Comparison of ENCODE assay signal across 9 cellular contexts in genomic region chr1:117605811-117606607, GRCh38. TPM values are rescaled to one million over a fixed set of nuclear protein-coding genes. Genes with fewer than 3 reads are reported as not detected.
DNase-seq lines count a peak whose midpoint lies in the region; ATAC-seq, FAIRE-seq and TF ChIP-seq lines count a peak whose summit lies in the region.
"Had no signal": no experiment of that assay in that cellular context is flagged by ENCODE, and none has a peak within 500 bp of the region (broad histone marks: within the 10 kb centered on the region; RNA-seq: fewer than 3 reads in every experiment).

TENT5C (plus strand) TSS chr1:117606048; CDS start chr1:117622869, 16,821 bp downstream.

- H3K36me3 ChIP-seq in BJ (ENCODE audit: control insufficient read depth, insufficient read depth, low read length) = no peaks in the 10 kb centered on the region

- peak; percentile 93 for FAIRE-seq in GM19239 (lab: Jason Lieb, UNC)
- FAIRE-seq: colon had no signal

- TF ChIP-seq CTCF in BJ (IDR thresholded peaks at IDR 0.05; ENCODE audit: insufficient read depth, low read depth, low read length) = no peak
- no peak for TF ChIP-seq CTCF in choroid plexus epithelial cell (conservative IDR thresholded peaks at IDR 0.05; ENCODE audit: low read depth, low read length)

- POLR2A ChIA-PET in BJ (lab: Charles Lee) = no interaction called here

- peak; percentile 91 for ATAC-seq in HG03439 (IDR thresholded peaks at IDR 0.05; ENCODE audit: unreplicated experiment)

- H3K27me3 ChIP-seq in BJ (ENCODE audit: control insufficient read depth, insufficient read depth, low read length) = peaks cover 2% of the 10 kb centered on the region; the same call in 1 of the 2 replicates

- peak; percentile 76 for DNase-seq in BJ (ENCODE audit: low read depth)
- DNase-seq in GM19239 (ENCODE audit: insufficient read length, low spot score) = peak; percentile 89
- DNase-seq in NCI-H510A (lab: John Stamatoyannopoulos, UW) = peak; percentile 92
- peak; percentile 94 to 98 for DNase-seq in activated CD4-positive, alpha-beta T cell treated with anti-CD3 and anti-CD28 coated beads for 24 hours (ENCODE audit: low read depth in 2 of 2)
- peak; percentile 97 for DNase-seq in choroid plexus epithelial cell (ENCODE audit: low read depth)
- DNase-seq in kidney tubule cell (ENCODE audit: low spot score) = peak; percentile 97
- DNase-seq in stimulated activated CD4-positive, alpha-beta T cell treated with anti-CD3 and anti-CD28 coated beads, Interleukin-15, amount 100 ng/mL, for 48 hours (ENCODE audit: low read depth in 2 of 2) = peak; percentile 94 to 97

- H3K4me3 ChIP-seq in BJ (ENCODE audit: low read depth, low read length) = peak within 1 kb of the TSS; percentile 77
- H3K4me3 ChIP-seq in choroid plexus epithelial cell (ENCODE audit: low read depth, low read length) = peak within 1 kb of the TSS; percentile 64

- CTCF ChIA-PET in BJ (lab: Yijun Ruan, JAX) = interaction anchor here (1.1 to 2.6 kb wide), 2 partner anchors 80 to 148 kb away, joined by 3 to 19 read pairs; no protein-coding TSS in a partner anchor

RNA-seq across cellular contexts. Expression of gene TENT5C, which starts in this region (rescaled TPM):
- polyA plus RNA-seq in BJ (2011; rRNA removed) = 1.9 and 2.3 TPM in 2 replicates
- polyA minus RNA-seq in BJ (2011; rRNA and poly(A)+ RNA removed) = 4.8 and 6.2 TPM in 2 replicates

Comparison
In these comparisons a context has a peak if more than half of its experiments do, and no peak if none do; other contexts are left out.
1. Peak in every context shown above with its lines: DNase-seq, ATAC-seq and H3K4me3 ChIP-seq.